ENCODE assay signal across 9 cellular contexts in genomic region chr3:34056951-34057390, GRCh38.
DNase-seq lines count a peak whose midpoint lies in the region; ATAC-seq and TF ChIP-seq lines count a peak whose summit lies in the region.
"Had no signal": no experiment of that assay in that cellular context is flagged by ENCODE, and none has a peak within 500 bp of the region (broad histone marks: within the 10 kb centered on the region; RNA-seq: fewer than 3 reads in every experiment).

No MANE protein-coding gene starts in this region.

- TF ChIP-seq POLR2A in testis (IDR thresholded peaks at IDR 0.05) = no peak
- TF ChIP-seq POLR2A in adrenal gland (IDR thresholded peaks at IDR 0.05) = no peak
- TF ChIP-seq POLR2A in Peyer's patch (IDR thresholded peaks at IDR 0.05) = no peak

- H3K9me3 ChIP-seq in testis = no peaks in the 10 kb centered on the region
- H3K9me3 ChIP-seq in adrenal gland (replicated peaks in 1 of 3) = peaks cover 0 to 3% (median 0%) of the 10 kb centered on the region in 3 donors
- no peaks in the 10 kb centered on the region for H3K9me3 ChIP-seq in Peyer's patch

- H3K27me3 ChIP-seq in testis = no peaks in the 10 kb centered on the region
- no peaks in the 10 kb centered on the region for H3K27me3 ChIP-seq in adrenal gland
- no peaks in the 10 kb centered on the region for H3K27me3 ChIP-seq in Peyer's patch

- ATAC-seq in GM18498 (IDR thresholded peaks at IDR 0.05; ENCODE audit: unreplicated experiment) = peak; percentile 89
- ATAC-seq in GM19467 (IDR thresholded peaks at IDR 0.05; ENCODE audit: unreplicated experiment) = peak; percentile 91
- peak; percentile 97 for ATAC-seq in HG03196 (IDR thresholded peaks at IDR 0.05; ENCODE audit: unreplicated experiment)

- H3K4me3 ChIP-seq in epithelial cell of proximal tubule (ENCODE audit: low read depth, low read length) = peak overlapping the region; percentile 0
- H3K4me3 ChIP-seq in testis = no peak overlapping the region
- no peak overlapping the region for H3K4me3 ChIP-seq in adrenal gland
- H3K4me3 ChIP-seq in Peyer's patch = no peak overlapping the region
- H3K4me3 ChIP-seq: skin epidermis had no signal

- H3K36me3 ChIP-seq in testis (ENCODE audit: low read depth, missing control alignments) = no peaks in the 10 kb centered on the region
- no peaks in the 10 kb centered on the region for H3K36me3 ChIP-seq in adrenal gland (replicated peaks in 1 of 2)
- H3K36me3 ChIP-seq in Peyer's patch = no peaks in the 10 kb centered on the region

- DNase-seq in epithelial cell of proximal tubule (ENCODE audit: low read depth) = peak; percentile 76
- no peak for DNase-seq in testis
- no peak for DNase-seq in NCI-H2107 (lab: John Stamatoyannopoulos, UW)
- DNase-seq in adrenal gland = no peak
- no peak for DNase-seq in Peyer's patch

- 81 to 86% methylated on average over 3 of the region's 3 CpGs for WGBS in testis, 2 donors
- 61 to 69% (median 65%) methylated on average over 2 to 3 of the region's 3 CpGs for whole genome bisulfite sequencing in adrenal gland, 4 donors

- H3K27ac ChIP-seq in testis = no peak overlapping the region
- no peak overlapping the region for H3K27ac ChIP-seq in adrenal gland
- no peak overlapping the region for H3K27ac ChIP-seq in Peyer's patch
- H3K27ac ChIP-seq: skin epidermis had no signal

- TF ChIP-seq CTCF in epithelial cell of proximal tubule (conservative IDR thresholded peaks at IDR 0.05; ENCODE audit: low read depth, low read length) (no peak), testis (IDR thresholded peaks at IDR 0.05) (no peak), adrenal gland (IDR thresholded peaks at IDR 0.05) (no peak), Peyer's patch (IDR thresholded peaks at IDR 0.05) (no peak)

- intact Hi-C loops in testis (cut with DNase I; ENCODE audit: low total_unique reads) (no loop called here), adrenal gland (cut with DNase I) (no loop called here)

- H3K4me1 ChIP-seq in testis = no peaks in the 10 kb centered on the region
- H3K4me1 ChIP-seq in adrenal gland (replicated peaks in 1 of 2) = no peaks in the 10 kb centered on the region
- no peaks in the 10 kb centered on the region for H3K4me1 ChIP-seq in Peyer's patch
